9 cellular contexts compared by ENCODE assay signal in genomic region chr11:101916422-101916821, GRCh38. TPM values are rescaled to one million over a fixed set of nuclear protein-coding genes. Genes with fewer than 3 reads are reported as not detected.
DNase-seq lines count a peak whose midpoint lies in the region; ATAC-seq and TF ChIP-seq lines count a peak whose summit lies in the region.
"Had no signal": no experiment of that assay in that cellular context is flagged by ENCODE, and none has a peak within 500 bp of the region (broad histone marks: within the 10 kb centered on the region; RNA-seq: fewer than 3 reads in every experiment).

Gene ANGPTL5 (minus strand): TSS chr11:101916522. CDS start chr11:101907909, 8,613 bp downstream.

- WGBS in body of pancreas, 2 donors = 71 to 73% methylated on average over 2 of the region's 2 CpGs
- WGBS in lung, 2 donors = 64 to 75% methylated on average over 2 of the region's 2 CpGs
- WGBS in tibial nerve, 2 donors = 34 to 42% methylated on average over 2 of the region's 2 CpGs

- no peaks in the 10 kb centered on the region for H3K36me3 ChIP-seq in body of pancreas (replicated peaks in 1 of 2; ENCODE audit: insufficient read depth in 1 of 2, low read depth in 2 of 2)
- no peaks in the 10 kb centered on the region for H3K36me3 ChIP-seq in lung (ENCODE audit: control insufficient read depth in 2 of 2, insufficient read depth in 2 of 2, low read length in 2 of 2)
- H3K36me3 ChIP-seq in tibial nerve = no peaks in the 10 kb centered on the region

- H3K9me3 ChIP-seq in body of pancreas (no peaks in the 10 kb centered on the region), lung (ENCODE audit: control insufficient read depth in 2 of 2, insufficient read depth in 1 of 2, low read length in 1 of 2) (no peaks in the 10 kb centered on the region), tibial nerve (no peaks in the 10 kb centered on the region)

- H3K27me3 Mint-ChIP-seq in activated T-cell treated with anti-CD3 and anti-CD28 coated beads, Interleukin-2, amount 50 U/mL, for 24 hours = no peaks in the 10 kb centered on the region

- H3K4me3 ChIP-seq in body of pancreas (peak within 1 kb of the TSS; percentile 60 to 94), lung (no peak within 1 kb of the TSS), tibial nerve (peak within 1 kb of the TSS; percentile 48 to 82 (median 64))

- TF ChIP-seq CTCF in body of pancreas (IDR thresholded peaks at IDR 0.05) = no peak
- TF ChIP-seq CTCF in lung (IDR thresholded peaks at IDR 0.05; ENCODE audit: control extremely low read depth, extremely low read depth) = no peak
- no peak for TF ChIP-seq CTCF in tibial nerve (IDR thresholded peaks at IDR 0.05)

- peak within 1 kb of the TSS; percentile 88 for H3K4me3 Mint-ChIP-seq in activated T-cell treated with anti-CD3 and anti-CD28 coated beads, Interleukin-2, amount 50 U/mL, for 24 hours

- H3K4me1 ChIP-seq in body of pancreas (peaks cover 17% of the 10 kb centered on the region), lung (ENCODE audit: control insufficient read depth in 2 of 2, insufficient read depth in 2 of 2, low read length in 2 of 2) (no peaks in the 10 kb centered on the region), tibial nerve (peaks cover 0 to 24% (median 11%) of the 10 kb centered on the region in 4 donors)

- TF ChIP-seq POLR2A in body of pancreas (IDR thresholded peaks at IDR 0.05) = no peak
- no peak for TF ChIP-seq POLR2A in tibial nerve (IDR thresholded peaks at IDR 0.05)

- intact Hi-C loops in body of pancreas (cut with DNase I) (no loop called here), head of caudate nucleus (cut with DNase I) (no loop called here)

- H3K27me3 ChIP-seq in body of pancreas (no peaks in the 10 kb centered on the region), lung (ENCODE audit: control insufficient read depth, insufficient read depth) (no peaks in the 10 kb centered on the region), tibial nerve (no peaks in the 10 kb centered on the region)

- DNase-seq in activated T-cell treated with anti-CD3 and anti-CD28 coated beads, Interleukin-2, amount 50 U/mL, for 24 hours = no peak
- DNase-seq in activated T-cell treated with anti-CD3 and anti-CD28 coated beads for 4 hours = no peak
- DNase-seq in body of pancreas = no peak
- no peak for DNase-seq in lung (ENCODE audit: low spot score)
- DNase-seq in tibial nerve (ENCODE audit: low spot score in 2 of 2) = no peak
- DNase-seq in hippocampal formation (lab: John Stamatoyannopoulos, UW) = no peak
- no peak for DNase-seq in head of caudate nucleus
- no peak for DNase-seq in germinal center (ENCODE audit: low spot score)

- peaks cover 27% of the 10 kb centered on the region for H3K4me1 Mint-ChIP-seq in activated T-cell treated with anti-CD3 and anti-CD28 coated beads, Interleukin-2, amount 50 U/mL, for 24 hours (ENCODE audit: low read depth)

- peak within 1 kb of the TSS in 3 of 4 donors; percentile 55 to 82 (median 77) for H3K27ac ChIP-seq in body of pancreas
- H3K27ac ChIP-seq in lung (ENCODE audit: low read depth in 1 of 2, low read length in 1 of 2) = peak within 1 kb of the TSS; percentile 48 to 92
- peak within 1 kb of the TSS; percentile 75 to 94 (median 89) for H3K27ac ChIP-seq in tibial nerve

- H3K27ac Mint-ChIP-seq in activated T-cell treated with anti-CD3 and anti-CD28 coated beads, Interleukin-2, amount 50 U/mL, for 24 hours = peak within 1 kb of the TSS; percentile 90

- ATAC-seq in body of pancreas (no peak), lung (ENCODE audit: insufficient read depth, low FRiP score) (no peak)

- H3K9me3 Mint-ChIP-seq in activated T-cell treated with anti-CD3 and anti-CD28 coated beads, Interleukin-2, amount 50 U/mL, for 24 hours = no peaks in the 10 kb centered on the region

- no peak for TF ChIP-seq EP300 in tibial nerve (IDR thresholded peaks at IDR 0.05)

- peaks cover 6% of the 10 kb centered on the region for H3K36me3 Mint-ChIP-seq in activated T-cell treated with anti-CD3 and anti-CD28 coated beads, Interleukin-2, amount 50 U/mL, for 24 hours (ENCODE audit: low read depth)

RNA-seq across cellular contexts. Expression of gene ANGPTL5, which starts in this region (rescaled TPM):
- total RNA-seq in body of pancreas (not detected), lung (under 1 TPM in 1 of 2 donors, not detected in 1; 0.40 TPM), tibial nerve (1 to 10 TPM in 1 of 4 donors, under 1 TPM in 3; 0.44 to 9.6 (median 0.61) TPM)
- polyA plus RNA-seq in lung = under 1 TPM; 0.08 to 0.11 TPM
- total RNA-seq: dermis microvascular lymphatic vessel endothelial cell had no signal
